Comparison of ENCODE assay signal across 8 cellular contexts in genomic region chr7:76166404-76167255, GRCh38. TPM values are rescaled to one million over a fixed set of nuclear protein-coding genes. Genes with fewer than 3 reads are reported as not detected.
DNase-seq lines count a peak whose midpoint lies in the region; ATAC-seq and TF ChIP-seq lines count a peak whose summit lies in the region.

No MANE protein-coding gene starts in this region.

- H3K9me3 ChIP-seq in HEK293 (ENCODE audit: control insufficient read depth, insufficient read depth, low read depth, low read length) (no peaks in the 10 kb centered on the region), gastroesophageal sphincter (no peaks in the 10 kb centered on the region), neuronal stem cell (replicated peaks in 1 of 2; ENCODE audit: control insufficient read depth in 2 of 2, insufficient read depth in 1 of 2, low read depth in 1 of 2, low read length in 2 of 2) (no peaks in the 10 kb centered on the region)

- H4K8ac ChIP-seq in neuronal stem cell (ENCODE audit: low read depth, low read length) = no peak overlapping the region

- H3K9ac ChIP-seq in neuronal stem cell (ENCODE audit: low read depth, low read length, poor library complexity) = peak overlapping the region; percentile 98

- 0 to 1% methylated on average over 1 to 15 of the region's 67 CpGs for WGBS in gastroesophageal sphincter (ENCODE audit: low coverage in 1 of 2), 2 donors
- no CpG with 5 or more reads among the region's 67 CpGs for WGBS in neuronal stem cell (ENCODE audit: extremely low coverage in 2 of 2, insufficient read length in 2 of 2, insufficient replicate concordance in 1 of 2), 2 donors

- no peak overlapping the region for H3K14ac ChIP-seq in neuronal stem cell (ENCODE audit: low read length)

- TF ChIP-seq POLR2A in gastroesophageal sphincter (IDR thresholded peaks at IDR 0.05) = peak; percentile 91 to 93

- H2BK5ac ChIP-seq in neuronal stem cell (ENCODE audit: low read length) = peak overlapping the region; percentile 19

- no peak overlapping the region for H2BK12ac ChIP-seq in neuronal stem cell (ENCODE audit: low read length)

- no peaks in the 10 kb centered on the region for H3K79me1 ChIP-seq in neuronal stem cell (ENCODE audit: low read depth, low read length)

- peak overlapping the region; percentile 94 for H3K18ac ChIP-seq in neuronal stem cell (ENCODE audit: low read length)

- no peak overlapping the region for H2BK120ac ChIP-seq in neuronal stem cell (ENCODE audit: low read depth, low read length)

- H3K23ac ChIP-seq in neuronal stem cell (ENCODE audit: low read depth, low read length, poor library complexity) = peak overlapping the region; percentile 50

- H4K91ac ChIP-seq in neuronal stem cell (ENCODE audit: low read depth, low read length, poor library complexity) = no peak overlapping the region

- H2AK5ac ChIP-seq in neuronal stem cell (ENCODE audit: low read depth, low read length) = no peak overlapping the region

- no peak overlapping the region for H2BK15ac ChIP-seq in neuronal stem cell (ENCODE audit: low read length)

- H3K4ac ChIP-seq in neuronal stem cell (ENCODE audit: low read length) = no peak overlapping the region

- CTCF ChIA-PET in HEK293 (lab: Yijun Ruan, JAX) = interaction anchor here (0.6 to 1.7 kb wide), 5 partner anchors 12 to 147 kb away, joined by 3 to 7 read pairs (median 3); no protein-coding TSS in a partner anchor

- DNase-seq in GM03348 (ENCODE audit: low spot score) (peak; percentile 97), NAMALWA (ENCODE audit: low spot score) (peak; percentile 66), SK-N-DZ (ENCODE audit: low spot score) (peak; percentile 92), neuronal stem cell (ENCODE audit: low spot score) (peak; percentile 93), stromal cell of bone marrow (ENCODE audit: low read depth) (peak; percentile 92)
- DNase-seq in activated naive CD4-positive, alpha-beta T cell treated with anti-CD3 and anti-CD28 coated beads, Interleukin-2, amount 50 U/mL, for 16 hours = peak; percentile 91

- no peaks in the 10 kb centered on the region for H3K4me1 ChIP-seq in HEK293 (ENCODE audit: control insufficient read depth, insufficient read depth, low read length)
- peaks cover 0 to 10% (median 0%) of the 10 kb centered on the region in 3 donors for H3K4me1 ChIP-seq in gastroesophageal sphincter
- H3K4me1 ChIP-seq in neuronal stem cell (ENCODE audit: control insufficient read depth in 2 of 2, insufficient read depth in 1 of 2, low read depth in 1 of 2, low read length in 2 of 2) = no peaks in the 10 kb centered on the region

- H3K4me2 ChIP-seq in neuronal stem cell (ENCODE audit: insufficient read depth, low read length, poor library complexity, severe bottlenecking) = peak overlapping the region; percentile 69

- H3K4me3 ChIP-seq in HEK293 (ENCODE audit: low read depth, low read length) (peak overlapping the region; percentile 88), gastroesophageal sphincter (peak overlapping the region; percentile 41 to 71), neuronal stem cell (ENCODE audit: low read length in 2 of 2) (peak overlapping the region; percentile 58 to 94)

- H3K36me3 ChIP-seq in HEK293 (ENCODE audit: control insufficient read depth in 2 of 2, insufficient read depth in 1 of 2, low read length in 2 of 2) = no peaks in the 10 kb centered on the region
- H3K36me3 ChIP-seq in gastroesophageal sphincter = no peaks in the 10 kb centered on the region
- H3K36me3 ChIP-seq in neuronal stem cell (replicated peaks in 1 of 2; ENCODE audit: control insufficient read depth in 2 of 2, insufficient read depth in 2 of 2, low read length in 2 of 2) = no peaks in the 10 kb centered on the region

- H3K27me3 ChIP-seq in gastroesophageal sphincter (no peaks in the 10 kb centered on the region), neuronal stem cell (ENCODE audit: control insufficient read depth in 3 of 3, insufficient read depth in 3 of 3, low read depth in 1 of 3, low read length in 3 of 3) (no peaks in the 10 kb centered on the region)

- H2AFZ ChIP-seq in neuronal stem cell (ENCODE audit: low read length) = peak overlapping the region; percentile 96

- ATAC-seq in gastroesophageal sphincter = peak; percentile 98

- POLR2A ChIA-PET in HEK293 (lab: Yijun Ruan, JAX) = interaction anchor here (0.8 to 1.4 kb wide), 8 partner anchors 10 to 192 kb away, joined by 3 to 6 read pairs (median 4); partner anchors contain the start of genes MDH2, STYXL1 and YWHAG

- peak; percentile 37 for TF ChIP-seq CTCF in HEK293 (tag by site-specific recombination; IDR thresholded peaks at IDR 0.05)
- peak in 3 of 4 experiments; percentile 41 to 53 (median 45) for TF ChIP-seq CTCF in gastroesophageal sphincter (IDR thresholded peaks at IDR 0.05)

- TF ChIP-seq EP300 in gastroesophageal sphincter (IDR thresholded peaks at IDR 0.05) = no peak

- H3K27ac ChIP-seq in HEK293 (ENCODE audit: extremely low read depth, low read depth, low read length) = peak overlapping the region; percentile 17; the same call in 1 of the 2 replicates
- H3K27ac ChIP-seq in gastroesophageal sphincter = peak overlapping the region; percentile 25 to 90 (median 88)
- peak overlapping the region; percentile 75 for H3K27ac ChIP-seq in neuronal stem cell (replicated peaks; ENCODE audit: low read length)

TF ChIP-seq in HEK293, 187 proteins besides CTCF, POLR2A, EP300 and RAD21 (continues in another document):
- TF ChIP-seq ZNF518A (tag by site-specific recombination; conservative IDR thresholded peaks at IDR 0.05; ENCODE audit: low read depth) (peak; percentile 36; the same call in 1 of the 2 replicates), ZNF747 (tag by site-specific recombination; IDR thresholded peaks at IDR 0.05) (no peak), KLF9 (tag by site-specific recombination; IDR thresholded peaks at IDR 0.05; ENCODE audit: low read depth) (peak; percentile 88), ZNF26 (tag by site-specific recombination; IDR thresholded peaks at IDR 0.05) (no peak), ZBTB20 (tag by site-specific recombination; IDR thresholded peaks at IDR 0.05) (no peak), ZNF544 (tag by site-specific recombination; IDR thresholded peaks at IDR 0.05) (no peak), ZNF248 (tag by site-specific recombination; IDR thresholded peaks at IDR 0.05) (no peak), ZSCAN16 (tag by site-specific recombination; IDR thresholded peaks at IDR 0.05) (no peak), MZF1 (tag by site-specific recombination; IDR thresholded peaks at IDR 0.05; ENCODE audit: borderline replicate concordance) (no peak), ZNF184 (tag by site-specific recombination; IDR thresholded peaks at IDR 0.05) (no peak), ZBTB1 (tag by site-specific recombination; IDR thresholded peaks at IDR 0.05) (no peak), ZNF202 (tag by site-specific recombination; IDR thresholded peaks at IDR 0.05; ENCODE audit: borderline replicate concordance) (no peak)

RNA-seq across cellular contexts. Expression of gene SRRM3, which starts 35.1 kb away (rescaled TPM):
- polyA plus RNA-seq in SK-N-DZ (2014; cell fraction: cytosol; rRNA removed) = 13.2 and 13.5 TPM in 2 replicates
- polyA plus RNA-seq in SK-N-DZ (2014; cell fraction: nucleus; rRNA removed) = 26.8 and 31.9 TPM in 2 replicates
- 1 to 10 TPM; 1.6 to 4.1 (median 2.8) TPM for total RNA-seq in gastroesophageal sphincter
- 4.1 TPM for polyA plus RNA-seq in neuronal stem cell (2013, experiment 1 of 2)
- polyA plus RNA-seq in neuronal stem cell (2013, experiment 2 of 2) = 3.9 TPM

Comparison
In these comparisons a context has a peak if more than half of its experiments do, and no peak if none do; other contexts are left out.
1. Peak in every context shown above with its lines: DNase-seq, ATAC-seq, H3K4me3 ChIP-seq and H3K27ac ChIP-seq.
2. H3K27ac ChIP-seq: peak in every context shown above with its lines; median percentile 88 in gastroesophageal sphincter; 75 in neuronal stem cell; 17 in HEK293.